ENCODE assay signal across 6 cellular contexts in the genomic region with DNA sequence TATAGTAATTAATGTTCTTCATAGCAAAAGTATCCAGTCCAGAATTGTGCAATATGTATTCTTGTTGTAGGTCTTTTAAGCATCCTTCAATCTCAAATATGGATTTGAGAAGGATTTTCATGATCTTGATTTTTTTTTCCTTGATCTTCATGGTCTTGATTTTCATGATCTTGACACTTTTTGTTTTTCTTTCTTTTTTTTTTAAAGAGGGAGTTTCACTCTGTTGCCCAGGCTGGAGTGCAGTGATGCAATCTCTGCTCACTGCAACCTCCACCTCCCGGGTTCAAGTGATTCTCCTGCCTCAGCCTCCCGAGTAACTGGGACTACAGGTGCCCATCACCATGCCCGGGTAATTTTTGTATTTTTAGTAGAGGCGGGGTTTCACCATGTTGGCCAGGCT. TPM values are rescaled to one million over a fixed set of nuclear protein-coding genes. Genes with fewer than 3 reads are reported as not detected.
DNase-seq lines count a peak whose midpoint lies in the region; ATAC-seq and TF ChIP-seq lines count a peak whose summit lies in the region.
"Not testable (repeated sequence)": the region's sequence is repeated elsewhere in the genome, so short reads cannot be mapped to it uniquely, and the experiment has no call there.

No MANE protein-coding gene starts in this region.

- H3K27ac Mint-ChIP-seq in GM23338 = not testable (repeated sequence)
- H3K27ac Mint-ChIP-seq in T-helper 17 cell = peak overlapping the region; percentile 62
- peak overlapping the region; percentile 47 for H3K27ac Mint-ChIP-seq in activated T-cell treated with anti-CD3 and anti-CD28 coated beads, Interleukin-2, amount 50 U/mL, for 24 hours
- peak overlapping the region; percentile 14 to 21 for H3K27ac Mint-ChIP-seq in effector memory CD8-positive, alpha-beta T cell
- peak overlapping the region in 5 of 9 donors; percentile 6 to 54 (median 32) for H3K27ac Mint-ChIP-seq in naive thymus-derived CD4-positive, alpha-beta T cell

- H3K36me3 ChIP-seq in GM23338 (ENCODE audit: insufficient read depth); adipocyte (ENCODE audit: control insufficient read depth, insufficient read depth, low read length, severe bottlenecking); naive thymus-derived CD4-positive, alpha-beta T cell (ENCODE audit: control insufficient read depth in 2 of 3, insufficient read depth in 3 of 3, low read length in 3 of 3): not testable (repeated sequence)

- CTCF ChIA-PET in naive thymus-derived CD4-positive, alpha-beta T cell (lab: Charles Lee) = not testable (repeated sequence)

- not testable (repeated sequence) for H3K9ac ChIP-seq in adipocyte (ENCODE audit: low read length)

- intact Hi-C loops in naive thymus-derived CD4-positive, alpha-beta T cell (cut with micrococcal nuclease) = not testable (repeated sequence)

- not testable (repeated sequence) for H4K20me1 ChIP-seq in GM23338 (replicated peaks; ENCODE audit: insufficient read depth)

- H3K27me3 ChIP-seq in GM23338 (ENCODE audit: insufficient read depth); adipocyte (replicated peaks; ENCODE audit: control insufficient read depth, insufficient read depth, low read length); naive thymus-derived CD4-positive, alpha-beta T cell (ENCODE audit: control insufficient read depth in 2 of 2, insufficient read depth in 2 of 2, low read length in 2 of 2): not testable (repeated sequence)

- H3K4me3 Mint-ChIP-seq in GM23338; T-helper 17 cell; activated T-cell treated with anti-CD3 and anti-CD28 coated beads, Interleukin-2, amount 50 U/mL, for 24 hours: not testable (repeated sequence)
- H3K4me3 Mint-ChIP-seq in effector memory CD8-positive, alpha-beta T cell = peak overlapping the region in 1 of 2 donors; percentile 8
- peak overlapping the region in 2 of 10 donors; percentile 12 to 14 for H3K4me3 Mint-ChIP-seq in naive thymus-derived CD4-positive, alpha-beta T cell

- H3K79me2 ChIP-seq in GM23338 (replicated peaks; ENCODE audit: insufficient read depth) = peaks cover 87% of the 10 kb centered on the region

- POLR2A ChIA-PET in naive thymus-derived CD4-positive, alpha-beta T cell (lab: Charles Lee) = not testable (repeated sequence)

- H3K4me1 Mint-ChIP-seq in GM23338 (peaks cover 37% of the 10 kb centered on the region), T-helper 17 cell (peaks cover 41% of the 10 kb centered on the region)
- H3K4me1 Mint-ChIP-seq in activated T-cell treated with anti-CD3 and anti-CD28 coated beads, Interleukin-2, amount 50 U/mL, for 24 hours (ENCODE audit: low read depth) = peaks cover 47% of the 10 kb centered on the region
- H3K4me1 Mint-ChIP-seq in effector memory CD8-positive, alpha-beta T cell (ENCODE audit: low read depth in 2 of 2) = peaks cover 23 to 36% of the 10 kb centered on the region in 2 donors
- peaks cover 28 to 68% (median 48%) of the 10 kb centered on the region in 7 donors for H3K4me1 Mint-ChIP-seq in naive thymus-derived CD4-positive, alpha-beta T cell

- H3K27ac ChIP-seq in GM23338 (ENCODE audit: low read depth) = peak overlapping the region; percentile 59
- H3K27ac ChIP-seq in naive thymus-derived CD4-positive, alpha-beta T cell (ENCODE audit: low read depth, low read length) = not testable (repeated sequence)

- not testable (repeated sequence) for H3F3A ChIP-seq in GM23338 (replicated peaks; ENCODE audit: low read depth)

- ATAC-seq in GM23338; T-helper 17 cell; effector memory CD8-positive, alpha-beta T cell (replicated peaks); naive thymus-derived CD4-positive, alpha-beta T cell: not testable (repeated sequence)

- not testable (repeated sequence) for DNase-seq in GM23338 (ENCODE audit: low spot score); T-helper 17 cell; activated T-cell treated with anti-CD3 and anti-CD28 coated beads, Interleukin-2, amount 50 U/mL, for 24 hours; effector memory CD8-positive, alpha-beta T cell; naive thymus-derived CD4-positive, alpha-beta T cell
- DNase-seq in adipocyte (ENCODE audit: low read depth) = peak; percentile 14

- not testable (repeated sequence) for H3K4me3 ChIP-seq in GM23338; adipocyte (ENCODE audit: low read length); naive thymus-derived CD4-positive, alpha-beta T cell (ENCODE audit: low read length)

- H2AFZ ChIP-seq in GM23338 = not testable (repeated sequence)

- not testable (repeated sequence) for TF ChIP-seq CTCF in GM23338 (conservative IDR thresholded peaks at IDR 0.05; ENCODE audit: low read depth in 2 of 2)

- H3K9me2 ChIP-seq in GM23338 (ENCODE audit: insufficient read depth) = not testable (repeated sequence)

- not testable (repeated sequence) for H3K9me3 Mint-ChIP-seq in GM23338; activated T-cell treated with anti-CD3 and anti-CD28 coated beads, Interleukin-2, amount 50 U/mL, for 24 hours; effector memory CD8-positive, alpha-beta T cell; naive thymus-derived CD4-positive, alpha-beta T cell

- H3K36me3 Mint-ChIP-seq in GM23338 (ENCODE audit: low read depth); T-helper 17 cell (ENCODE audit: low read depth); activated T-cell treated with anti-CD3 and anti-CD28 coated beads, Interleukin-2, amount 50 U/mL, for 24 hours (ENCODE audit: low read depth); effector memory CD8-positive, alpha-beta T cell (ENCODE audit: insufficient read depth); naive thymus-derived CD4-positive, alpha-beta T cell: not testable (repeated sequence)

- H3K9me3 ChIP-seq in T-helper 17 cell (ENCODE audit: control insufficient read depth, low read length, poor library complexity, severe bottlenecking); adipocyte (ENCODE audit: control insufficient read depth, low read length); naive thymus-derived CD4-positive, alpha-beta T cell (ENCODE audit: control insufficient read depth in 2 of 3, low read length in 3 of 3): not testable (repeated sequence)

- H3K4me1 ChIP-seq in GM23338 (ENCODE audit: insufficient read depth) (peaks cover 56% of the 10 kb centered on the region), adipocyte (ENCODE audit: control insufficient read depth, insufficient read depth, low read length) (peaks cover 13% of the 10 kb centered on the region)
- not testable (repeated sequence) for H3K4me1 ChIP-seq in naive thymus-derived CD4-positive, alpha-beta T cell (ENCODE audit: control insufficient read depth in 2 of 2, insufficient read depth in 2 of 2, low read length in 2 of 2)

- H3K4me2 ChIP-seq in GM23338 = not testable (repeated sequence)

- not testable (repeated sequence) for H3K27me3 Mint-ChIP-seq in GM23338 (ENCODE audit: insufficient read depth, low read depth, poor library complexity); T-helper 17 cell; activated T-cell treated with anti-CD3 and anti-CD28 coated beads, Interleukin-2, amount 50 U/mL, for 24 hours; effector memory CD8-positive, alpha-beta T cell; naive thymus-derived CD4-positive, alpha-beta T cell

RNA-seq across cellular contexts. Expression of a gene that starts 10.8 kb away (rescaled TPM):
- 36.0 and 43.8 TPM in 2 replicates for total RNA-seq in GM23338 (2014; rRNA removed; shearing (Covaris generic))
- polyA plus RNA-seq in GM23338 (2016; fragmentation: Nextera tagmentation; extraction: Ambion mirVana) = 6.9 and 12.0 TPM in 2 replicates
- 10 to 100 TPM; 97.7 to 98.6 TPM for total RNA-seq in T-helper 17 cell
- 100 to 1,000 TPM in 1 of 5 experiments, 10 to 100 TPM in 4; 68.6 to 100 (median 93.3) TPM for total RNA-seq in naive thymus-derived CD4-positive, alpha-beta T cell
- polyA plus RNA-seq in naive thymus-derived CD4-positive, alpha-beta T cell = 10 to 100 TPM; 38.5 to 39.5 TPM
